In genomic region chr2:175007510-175007909, GRCh38 we compare ENCODE assay signal across 1 cellular context.
TF ChIP-seq lines count a peak whose summit lies in the region.

No MANE protein-coding gene starts in this region.

TF ChIP-seq in WTC11, 78 proteins besides CTCF, POLR2A, EP300 and RAD21 (continued from another document):
- no peak for TF ChIP-seq KAT7 (CRISPR knock-in tag; IDR thresholded peaks at IDR 0.05; ENCODE audit: borderline replicate concordance)
- TF ChIP-seq ZNF532 (CRISPR knock-in tag; IDR thresholded peaks at IDR 0.05; ENCODE audit: borderline replicate concordance), result no peak
- no peak for TF ChIP-seq ZMAT4 (CRISPR knock-in tag; IDR thresholded peaks at IDR 0.05)
- no peak for TF ChIP-seq TP53 (CRISPR knock-in tag; IDR thresholded peaks at IDR 0.05)
- TF ChIP-seq ETV6 (CRISPR knock-in tag; IDR thresholded peaks at IDR 0.05), result no peak
- no peak for TF ChIP-seq IRF1 (CRISPR knock-in tag; IDR thresholded peaks at IDR 0.05)
- TF ChIP-seq OVOL2 (CRISPR knock-in tag; IDR thresholded peaks at IDR 0.05; ENCODE audit: borderline replicate concordance), result no peak
- TF ChIP-seq ZNF263 (CRISPR knock-in tag; IDR thresholded peaks at IDR 0.05; ENCODE audit: low read depth), result no peak
- TF ChIP-seq, protein P1, sequence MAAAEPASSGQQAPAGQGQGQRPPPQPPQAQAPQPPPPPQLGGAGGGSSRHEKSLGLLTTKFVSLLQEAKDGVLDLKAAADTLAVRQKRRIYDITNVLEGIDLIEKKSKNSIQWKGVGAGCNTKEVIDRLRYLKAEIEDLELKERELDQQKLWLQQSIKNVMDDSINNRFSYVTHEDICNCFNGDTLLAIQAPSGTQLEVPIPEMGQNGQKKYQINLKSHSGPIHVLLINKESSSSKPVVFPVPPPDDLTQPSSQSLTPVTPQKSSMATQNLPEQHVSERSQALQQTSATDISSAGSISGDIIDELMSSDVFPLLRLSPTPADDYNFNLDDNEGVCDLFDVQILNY (CRISPR knock-in tag; IDR thresholded peaks at IDR 0.05), result no peak
- no peak for TF ChIP-seq AR (CRISPR knock-in tag; IDR thresholded peaks at IDR 0.05)
- no peak for TF ChIP-seq MYBL2 (CRISPR knock-in tag; IDR thresholded peaks at IDR 0.05)
